Comparison of ENCODE assay signal across 22 cellular contexts in the genomic region with DNA sequence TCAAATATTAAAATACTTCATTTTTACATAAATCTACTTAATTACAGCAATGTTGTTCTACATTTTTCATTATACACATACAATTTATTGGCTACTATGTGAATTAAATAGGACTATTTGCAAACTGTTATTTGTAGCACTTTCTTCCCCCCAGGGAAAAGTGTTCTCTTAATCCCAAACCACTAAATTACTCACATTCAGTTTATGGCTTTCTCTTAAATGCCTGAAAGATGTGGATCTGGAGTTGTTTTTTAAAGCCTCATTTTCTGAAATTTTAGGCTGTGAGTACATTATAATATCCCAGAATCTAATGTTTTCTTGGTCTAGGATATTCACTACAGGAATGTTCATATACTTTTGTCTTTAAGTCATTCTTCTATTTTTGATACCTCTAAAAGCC. TPM values are rescaled to one million over a fixed set of nuclear protein-coding genes. Genes with fewer than 3 reads are reported as not detected.
DNase-seq lines count a peak whose midpoint lies in the region; ATAC-seq and TF ChIP-seq lines count a peak whose summit lies in the region.
"Had no signal": no experiment of that assay in that cellular context is flagged by ENCODE, and none has a peak within 500 bp of the region (broad histone marks: within the 10 kb centered on the region; RNA-seq: fewer than 3 reads in every experiment).

No MANE protein-coding gene starts in this region.

- H3K27me3 ChIP-seq in SU-DHL-6 (ENCODE audit: low read length) (no peaks in the 10 kb centered on the region), osteoblast (ENCODE audit: insufficient read depth, low read length) (no peaks in the 10 kb centered on the region), mesenchymal stem cell (ENCODE audit: control insufficient read depth in 1 of 2, insufficient read depth in 1 of 2, low read length in 2 of 2) (no peaks in the 10 kb centered on the region)
- H3K27me3 ChIP-seq: MG63 had no signal

- no peak for ATAC-seq in HG03571 (IDR thresholded peaks at IDR 0.05; ENCODE audit: unreplicated experiment)
- ATAC-seq: Right ventricle myocardium inferior had no signal

- H2AK5ac ChIP-seq in mesenchymal stem cell (ENCODE audit: low read length, severe bottlenecking): no peak overlapping the region

- H3K9ac ChIP-seq in SU-DHL-6 (ENCODE audit: low read length) (peak overlapping the region; percentile 59), mesenchymal stem cell (ENCODE audit: low read length) (no peak overlapping the region)

- H2BK5ac ChIP-seq in mesenchymal stem cell (ENCODE audit: low read depth, low read length, poor library complexity, severe bottlenecking): no peak overlapping the region

- no peak overlapping the region for H2BK120ac ChIP-seq in mesenchymal stem cell (ENCODE audit: low read depth, low read length)

- H3F3A ChIP-seq in SU-DHL-6 (ENCODE audit: insufficient read depth): peaks cover 69% of the 10 kb centered on the region

- no peak overlapping the region for H3K14ac ChIP-seq in mesenchymal stem cell (ENCODE audit: low read length in 2 of 2)

- H3K79me2 ChIP-seq in SU-DHL-6 (ENCODE audit: insufficient read depth, low read length): peaks cover 99% of the 10 kb centered on the region
- H3K79me2 ChIP-seq in osteoblast (ENCODE audit: insufficient read depth, low read length): no peaks in the 10 kb centered on the region

- peak overlapping the region; percentile 100 for H3K4me2 ChIP-seq in SU-DHL-6 (ENCODE audit: low read depth, low read length, poor library complexity, severe bottlenecking)
- peak overlapping the region; percentile 17 for H3K4me2 ChIP-seq in osteoblast (ENCODE audit: insufficient read depth, low read length)
- no peak overlapping the region for H3K4me2 ChIP-seq in mesenchymal stem cell (ENCODE audit: low read length, poor library complexity, severe bottlenecking)

- H4K20me1 ChIP-seq in SU-DHL-6 (ENCODE audit: low read depth, low read length) (no peaks in the 10 kb centered on the region), osteoblast (ENCODE audit: insufficient read depth, low read length) (no peaks in the 10 kb centered on the region)

- H3K27ac ChIP-seq in SU-DHL-6 (ENCODE audit: low read depth, low read length): peak overlapping the region; percentile 97
- no peak overlapping the region for H3K27ac ChIP-seq in osteoblast (ENCODE audit: low read depth, low read length)
- no peak overlapping the region for H3K27ac ChIP-seq in mesenchymal stem cell (ENCODE audit: low read length, poor library complexity, severe bottlenecking)
- H3K27ac ChIP-seq: C4-2B, SK-N-MC had no signal

- no peak overlapping the region for H3K18ac ChIP-seq in mesenchymal stem cell (ENCODE audit: low read depth in 1 of 2, low read length in 2 of 2)

- no peaks in the 10 kb centered on the region for H3K9me2 ChIP-seq in SU-DHL-6 (replicated peaks; ENCODE audit: insufficient read depth, low read length)

- H3K36me3 ChIP-seq in SU-DHL-6 (ENCODE audit: low read length) (0 out of 2 replicates have a peak, but pooled peaks cover 7% of the 10 kb centered on the region), osteoblast (ENCODE audit: insufficient read depth, low read length) (no peaks in the 10 kb centered on the region), mesenchymal stem cell (ENCODE audit: control insufficient read depth in 1 of 2, insufficient read depth in 2 of 2, low read depth in 1 of 2, low read length in 2 of 2) (no peaks in the 10 kb centered on the region)
- H3K36me3 ChIP-seq: MG63 had no signal

- no peaks in the 10 kb centered on the region for H3K9me3 ChIP-seq in SU-DHL-6 (ENCODE audit: insufficient read depth, low read length)
- H3K9me3 ChIP-seq in osteoblast (ENCODE audit: low read depth, low read length): no peaks in the 10 kb centered on the region
- H3K9me3 ChIP-seq in mesenchymal stem cell (ENCODE audit: control insufficient read depth, low read length): no peaks in the 10 kb centered on the region
- H3K9me3 ChIP-seq: MG63 had no signal

- H3K4me1 ChIP-seq in osteoblast (ENCODE audit: insufficient read depth, low read length) (peaks cover 5% of the 10 kb centered on the region), mesenchymal stem cell (ENCODE audit: control insufficient read depth, insufficient read depth, low read depth, low read length) (peaks cover 2% of the 10 kb centered on the region)

- no peak overlapping the region for H4K91ac ChIP-seq in mesenchymal stem cell (ENCODE audit: low read length)

- TF ChIP-seq CTCF in SU-DHL-6 (IDR thresholded peaks at IDR 0.05; ENCODE audit: insufficient read depth, low read length, poor library complexity, severe bottlenecking): no peak
- no peak for TF ChIP-seq CTCF in osteoblast (IDR thresholded peaks at IDR 0.05; ENCODE audit: extremely low read depth, low read depth, low read length)

- no peak overlapping the region for H3K4ac ChIP-seq in mesenchymal stem cell (ENCODE audit: low read depth in 1 of 2, low read length in 2 of 2)

- H4K8ac ChIP-seq in mesenchymal stem cell (ENCODE audit: low read length): no peak overlapping the region

- H3K4me3 ChIP-seq in SU-DHL-6 (ENCODE audit: insufficient read depth, low read length, poor library complexity, severe bottlenecking) (peak overlapping the region; percentile 58), osteoblast (ENCODE audit: insufficient read depth, low read length) (no peak overlapping the region), mesenchymal stem cell (ENCODE audit: insufficient read depth in 1 of 2, low read depth in 1 of 2, low read length in 2 of 2) (no peak overlapping the region)
- H3K4me3 ChIP-seq: MG63, SK-N-MC had no signal

- DNase-seq in GM04503 (ENCODE audit: low read depth) (peak; percentile 10), osteoblast (ENCODE audit: insufficient read length, low spot score, missing footprints) (no peak), mesenchymal stem cell (no peak), SHP77 treated with DMSO at 0.1 percent for 48 hours (lab: John Stamatoyannopoulos, UW) (no peak), SIG-M5 treated with dmso at 0.1 percent for 504 hours (lab: John Stamatoyannopoulos, UW; ENCODE audit: unreplicated experiment) (no peak)
- DNase-seq: Calu3; CD8-positive, alpha-beta memory T cell; DMS153; GF-D8; HFFc6; MG63; NCI-H1417; NCI-H1694 treated with DMSO at 0.1 percent for 48 hours; NCI-H2081 treated with DMSO at 0.1 percent for 48 hours; NCI-H446; NCI-H526 had no signal

- no peak overlapping the region for H2BK12ac ChIP-seq in mesenchymal stem cell (ENCODE audit: low read length in 2 of 2)

- H2BK15ac ChIP-seq in mesenchymal stem cell (ENCODE audit: low read depth, poor library complexity, severe bottlenecking): no peak overlapping the region

- peaks cover 11% of the 10 kb centered on the region for H3K79me1 ChIP-seq in mesenchymal stem cell (replicated peaks; ENCODE audit: low read length, poor library complexity, severe bottlenecking)

- no peak overlapping the region for H2AFZ ChIP-seq in SU-DHL-6 (ENCODE audit: low read depth, low read length, severe bottlenecking)
- no peak overlapping the region for H2AFZ ChIP-seq in osteoblast (ENCODE audit: low read length)
- no peak overlapping the region for H2AFZ ChIP-seq in mesenchymal stem cell (ENCODE audit: low read depth, low read length)

- no peak overlapping the region for H3K23ac ChIP-seq in mesenchymal stem cell (ENCODE audit: low read length in 2 of 2)

RNA-seq across cellular contexts. Expression of a gene that starts 32.7 kb away (rescaled TPM):
- total RNA-seq in osteoblast: 4.7 and 5.6 TPM in 2 replicates
- polyA plus RNA-seq in mesenchymal stem cell (2013, experiment 1 of 2): 6.8 TPM
- 6.4 TPM for polyA plus RNA-seq in mesenchymal stem cell (2013, experiment 2 of 2)
- total RNA-seq: CD8-positive, alpha-beta memory T cell had no signal
- polyA plus RNA-seq: CD8-positive, alpha-beta memory T cell; IgD-negative memory B cell had no signal
